In genomic region chr3:157355276-157355675, GRCh38 we compare ENCODE assay signal across 18 cellular contexts.
DNase-seq lines count a peak whose midpoint lies in the region; ATAC-seq, FAIRE-seq and TF ChIP-seq lines count a peak whose summit lies in the region.
"Had no signal": no experiment of that assay in that cellular context is flagged by ENCODE, and none has a peak within 500 bp of the region (broad histone marks: within the 10 kb centered on the region; RNA-seq: fewer than 3 reads in every experiment).

No MANE protein-coding gene starts in this region.

- no peak overlapping the region for H4K12ac ChIP-seq in trophoblast cell (ENCODE audit: low read depth, low read length)

- H3K9me3 ChIP-seq in K562 (replicated peaks; ENCODE audit: control insufficient read depth, insufficient read depth, low read depth, low read length) (no peaks in the 10 kb centered on the region), trophoblast cell (ENCODE audit: insufficient read depth, low read depth, low read length) (no peaks in the 10 kb centered on the region), pancreas (no peaks in the 10 kb centered on the region)

- peak overlapping the region; percentile 30 for H3K23ac ChIP-seq in trophoblast cell (ENCODE audit: low read length)

- H2BK5ac ChIP-seq in trophoblast cell (ENCODE audit: low read depth, low read length, poor library complexity), result no peak overlapping the region

- H3K14ac ChIP-seq in trophoblast cell (ENCODE audit: low read length), result no peak overlapping the region

- no peaks in the 10 kb centered on the region for H3K79me2 ChIP-seq in K562 (ENCODE audit: control insufficient read depth, insufficient read depth, low read length)
- no peaks in the 10 kb centered on the region for H3K79me2 ChIP-seq in trophoblast cell (ENCODE audit: control insufficient read depth, insufficient read depth, low read length, poor library complexity)

- 21% methylated on average over 2 of the region's 2 CpGs for WGBS in K562 (ENCODE audit: insufficient coverage, low coverage, missing lambda C conversion rate)
- no CpG with 5 or more reads among the region's 2 CpGs for WGBS in trophoblast cell (ENCODE audit: extremely low coverage, insufficient coverage, insufficient read length)
- 70 to 76% methylated on average over 2 of the region's 2 CpGs for WGBS in pancreas, 2 donors

- H3K4me2 ChIP-seq in K562 (ENCODE audit: insufficient read depth, low read length) (no peak overlapping the region), trophoblast cell (ENCODE audit: low read length) (no peak overlapping the region)

- H3K36me3 ChIP-seq in K562 (ENCODE audit: control insufficient read depth, insufficient read depth, low read length), result no peaks in the 10 kb centered on the region
- H3K36me3 ChIP-seq in trophoblast cell (ENCODE audit: control insufficient read depth in 1 of 2, insufficient read depth in 2 of 2, low read length in 2 of 2), result no peaks in the 10 kb centered on the region
- H3K36me3 ChIP-seq in pancreas, result no peaks in the 10 kb centered on the region

- H4K20me1 ChIP-seq in K562 (replicated peaks; ENCODE audit: control insufficient read depth, insufficient read depth, low read length), result no peaks in the 10 kb centered on the region

- DNase-seq in K562 (ENCODE audit: extremely low read depth in 1 of 4, low spot score in 3 of 4) (no peak), medulla oblongata (ENCODE audit: extremely low spot score) (peak; percentile 9), trophoblast cell (no peak), pancreas (no peak), NCI-H2081 treated with DMSO at 0.1 percent for 48 hours (lab: John Stamatoyannopoulos, UW) (no peak), hypothalamus (lab: John Stamatoyannopoulos, UW) (no peak)
- no peak for DNase-seq in activated CD8-positive, alpha-beta memory T cell treated with anti-CD3 and anti-CD28 coated beads, Interleukin-2, amount 10 ng/mL, durations not matched to agents 7 days and 5 days
- DNase-seq: C1 segment of cervical spinal cord; CD4-positive, alpha-beta T cell; DMS153; DMS79 treated with DMSO at 0.1 percent for 48 hours; HCEC 1CT had no signal

- POLR2A ChIA-PET in K562 (lab: Yijun Ruan, JAX), result no interaction called here

- no peak overlapping the region for H3K4ac ChIP-seq in trophoblast cell (ENCODE audit: low read depth, low read length)

- FAIRE-seq in K562 (lab: Jason Lieb, UNC), result no peak
- FAIRE-seq in pancreas (lab: Jason Lieb, UNC), result no peak
- FAIRE-seq: G401.6, GM12892, HTR-8/SVneo had no signal

- H2AFZ ChIP-seq in K562 (ENCODE audit: low read depth, low read length) (0 out of 2 replicates have a peak overlapping the region, but pooled peaks have one; percentile 6), trophoblast cell (ENCODE audit: insufficient read depth, low read length, poor library complexity) (no peak overlapping the region)

- in situ Hi-C loops in K562 (cut with MboI), result no loop called here

- no peak overlapping the region for H2BK12ac ChIP-seq in trophoblast cell (ENCODE audit: low read length)

- no peak for TF ChIP-seq RAD21 in K562 (CRISPR knock-in tag; conservative IDR thresholded peaks at IDR 0.05 in 1 of 2, IDR thresholded peaks at IDR 0.05 in 1 of 2)

- no peaks in the 10 kb centered on the region for H3K27me3 Mint-ChIP-seq in activated CD8-positive, alpha-beta memory T cell treated with anti-CD3 and anti-CD28 coated beads, Interleukin-2, amount 10 ng/mL, durations not matched to agents 7 days and 5 days
- H3K27me3 Mint-ChIP-seq: B cell had no signal

- no peak overlapping the region for H4K8ac ChIP-seq in trophoblast cell (ENCODE audit: low read depth, low read length)

- intact Hi-C loops in K562 (cut with micrococcal nuclease) (loop anchor here (2.0 kb wide), 1 partner anchor 150 kb away; no protein-coding TSS in a partner anchor), pancreas (cut with DNase I) (no loop called here)

- no peak overlapping the region for H3K9ac ChIP-seq in K562 (ENCODE audit: insufficient read depth in 1 of 2, low read depth in 2 of 2, low read length in 2 of 2)
- H3K9ac ChIP-seq in trophoblast cell (ENCODE audit: low read length), result no peak overlapping the region

- H3K27ac ChIP-seq in K562 (ENCODE audit: extremely low read depth, low read depth, low read length) (no peak overlapping the region), trophoblast cell (ENCODE audit: low read depth, low read length) (no peak overlapping the region), pancreas (no peak overlapping the region)

- H2BK120ac ChIP-seq in trophoblast cell (ENCODE audit: insufficient read depth, low read length, poor library complexity), result no peak overlapping the region

- no peaks in the 10 kb centered on the region for H3K9me1 ChIP-seq in K562 (ENCODE audit: control insufficient read depth, insufficient read depth, low read length)

- H2AK5ac ChIP-seq in trophoblast cell (ENCODE audit: low read length), result no peak overlapping the region

- no peak overlapping the region for H3K4me3 Mint-ChIP-seq in activated CD8-positive, alpha-beta memory T cell treated with anti-CD3 and anti-CD28 coated beads, Interleukin-2, amount 10 ng/mL, durations not matched to agents 7 days and 5 days
- H3K4me3 Mint-ChIP-seq: B cell; CD4-positive, alpha-beta T cell; HFFc6 had no signal

- H4K91ac ChIP-seq in trophoblast cell (ENCODE audit: low read depth, low read length), result no peak overlapping the region

- H3K27me3 ChIP-seq in K562 (ENCODE audit: control insufficient read depth in 2 of 2, insufficient read depth in 2 of 2, low read length in 2 of 2) (no peaks in the 10 kb centered on the region), trophoblast cell (ENCODE audit: insufficient read depth, low read length) (no peaks in the 10 kb centered on the region), pancreas (no peaks in the 10 kb centered on the region)

- TF ChIP-seq POLR2A in K562 (conservative IDR thresholded peaks at IDR 0.05), result no peak

- H3K27ac Mint-ChIP-seq in activated CD8-positive, alpha-beta memory T cell treated with anti-CD3 and anti-CD28 coated beads, Interleukin-2, amount 10 ng/mL, durations not matched to agents 7 days and 5 days, result no peak overlapping the region
- H3K27ac Mint-ChIP-seq: B cell; CD4-positive, alpha-beta T cell; HFFc6 had no signal

- peak; percentile 16 for ATAC-seq in GM18868 (IDR thresholded peaks at IDR 0.05; ENCODE audit: unreplicated experiment)
- no peak for ATAC-seq in K562
- ATAC-seq in pancreas, result no peak
- ATAC-seq in activated CD8-positive, alpha-beta memory T cell treated with anti-CD3 and anti-CD28 coated beads, Interleukin-2, amount 10 ng/mL, durations not matched to agents 7 days and 5 days, result no peak

- no peaks in the 10 kb centered on the region for H3K9me3 Mint-ChIP-seq in activated CD8-positive, alpha-beta memory T cell treated with anti-CD3 and anti-CD28 coated beads, Interleukin-2, amount 10 ng/mL, durations not matched to agents 7 days and 5 days (ENCODE audit: low read depth)
- H3K9me3 Mint-ChIP-seq: HFFc6 had no signal

- H3K4me1 ChIP-seq in K562 (replicated peaks in 1 of 2; ENCODE audit: control insufficient read depth in 2 of 2, insufficient read depth in 2 of 2, low read length in 2 of 2) (peaks cover 0 to 7% of the 10 kb centered on the region in 2 experiments; a peak in 3 of 5 replicates), trophoblast cell (ENCODE audit: control insufficient read depth in 1 of 2, insufficient read depth in 2 of 2, low read length in 2 of 2) (no peaks in the 10 kb centered on the region), pancreas (no peaks in the 10 kb centered on the region)

- no peak for TF ChIP-seq CTCF in K562 (IDR thresholded peaks at IDR 0.05 in 2 of 3, conservative IDR thresholded peaks at IDR 0.05 in 1 of 3; ENCODE audit: insufficient read depth in 2 of 3, low read depth in 1 of 3, low read length in 3 of 3)
- no peak for TF ChIP-seq CTCF in pancreas (IDR thresholded peaks at IDR 0.05)

- CTCF ChIA-PET in K562 (lab: Yijun Ruan, JAX; ENCODE audit: low intra/inter-chr PET ratio), result interaction anchor here (0.6 kb wide), 1 partner anchor 879 kb away, joined by 6 read pairs; no protein-coding TSS in a partner anchor
- CTCF ChIA-PET in activated CD8-positive, alpha-beta memory T cell treated with anti-CD3 and anti-CD28 coated beads, Interleukin-2, amount 10 ng/mL, durations not matched to agents 7 days and 5 days (lab: Charles Lee), result no interaction called here

- no peak overlapping the region for H3K18ac ChIP-seq in trophoblast cell (ENCODE audit: low read length)

- no peaks in the 10 kb centered on the region for H3K79me1 ChIP-seq in trophoblast cell (ENCODE audit: low read length)

- H3K4me3 ChIP-seq in K562 (no peak overlapping the region), trophoblast cell (ENCODE audit: low read depth, low read length) (no peak overlapping the region), pancreas (no peak overlapping the region)

- no peaks in the 10 kb centered on the region for H3K36me3 Mint-ChIP-seq in activated CD8-positive, alpha-beta memory T cell treated with anti-CD3 and anti-CD28 coated beads, Interleukin-2, amount 10 ng/mL, durations not matched to agents 7 days and 5 days

- H3K4me1 Mint-ChIP-seq in activated CD8-positive, alpha-beta memory T cell treated with anti-CD3 and anti-CD28 coated beads, Interleukin-2, amount 10 ng/mL, durations not matched to agents 7 days and 5 days, result no peaks in the 10 kb centered on the region
- H3K4me1 Mint-ChIP-seq: B cell had no signal

- no peak for TF ChIP-seq EP300 in K562 (IDR thresholded peaks at IDR 0.05; ENCODE audit: low read length)

- no TSS peak for BruUV-seq in K562 (replicated peaks; lab: Mats Ljungman, UMichigan)

TF ChIP-seq in K562, 482 proteins besides CTCF, POLR2A, EP300 and RAD21:
- TF ChIP-seq SMARCB1 (IDR thresholded peaks at IDR 0.05; ENCODE audit: insufficient read length, low read depth) (no peak), NR4A1 (CRISPR knock-in tag; IDR thresholded peaks at IDR 0.05) (no peak), NR4A1 (tag; IDR thresholded peaks at IDR 0.05) (no peak), NCOA1 (IDR thresholded peaks at IDR 0.05; ENCODE audit: low read depth) (no peak)
